ENCODE assay signal across 1 cellular context in the genomic region with DNA sequence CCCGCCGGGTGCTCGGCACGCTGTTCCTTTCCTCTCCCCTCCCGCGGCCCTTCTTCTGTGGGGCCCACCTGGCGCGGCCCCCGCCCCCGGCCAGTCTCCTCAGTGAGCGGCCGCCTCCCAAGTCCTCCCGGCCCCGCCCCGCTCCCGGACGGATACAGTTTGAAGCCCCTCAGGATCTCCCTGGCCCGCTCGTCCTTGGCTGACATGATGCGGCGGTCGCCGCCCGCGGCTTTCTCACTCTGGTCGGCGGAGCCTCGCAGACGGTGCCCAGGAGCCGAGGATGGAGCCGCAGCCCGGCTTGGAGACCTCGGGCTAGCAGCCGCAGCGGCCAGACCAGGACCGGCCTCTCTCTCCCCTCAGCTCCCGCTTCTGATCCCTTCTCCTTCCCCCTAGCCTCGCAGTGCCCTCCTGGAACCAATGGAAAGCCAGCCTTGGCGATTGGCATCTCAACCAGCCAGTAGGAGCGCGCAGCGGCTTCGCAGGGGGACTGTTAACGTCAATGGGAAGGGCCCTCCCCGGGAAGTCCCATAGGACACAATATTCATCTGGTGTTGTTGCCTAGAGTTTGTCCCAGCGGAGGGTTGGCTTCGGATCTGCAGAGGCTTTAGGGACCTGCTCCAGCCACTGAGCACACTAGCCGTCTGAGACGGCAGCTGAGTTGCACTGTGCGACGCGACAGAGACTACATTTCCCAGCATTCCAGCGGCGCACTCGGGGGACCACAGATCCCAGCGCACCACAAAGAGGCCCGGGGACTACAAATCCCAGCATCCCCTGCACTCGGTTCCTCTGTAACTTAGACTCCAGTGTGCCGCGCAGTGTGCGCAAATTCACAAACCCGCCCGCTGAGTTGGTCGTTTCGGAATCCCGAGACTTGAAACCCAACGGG.
TF ChIP-seq lines count a peak whose summit lies in the region.

Gene PDE6D (minus strand): TSS at position 374 of the 889 bp plus-strand sequence. CDS start 168 bp downstream, at position 206.

TF ChIP-seq in HepG2, 621 proteins besides CTCF, POLR2A, EP300 and RAD21 (continued from another document and continues in another):
- TF ChIP-seq PBX2 (CRISPR knock-in tag; IDR thresholded peaks at IDR 0.05) (peak; percentile 100), KAT2B (IDR thresholded peaks at IDR 0.05; ENCODE audit: borderline replicate concordance, low read depth, low read length) (no peak), HES4 (CRISPR knock-in tag; IDR thresholded peaks at IDR 0.05; ENCODE audit: borderline replicate concordance) (0 out of 2 replicates have a peak, but pooled peaks have one; percentile 53), PTBP1 (IDR thresholded peaks at IDR 0.05; ENCODE audit: low read depth, low read length, poor library complexity, severe bottlenecking) (no peak), SP2 (CRISPR knock-in tag; IDR thresholded peaks at IDR 0.05) (peak; percentile 100), ZBTB8A (CRISPR knock-in tag; IDR thresholded peaks at IDR 0.05; ENCODE audit: borderline replicate concordance, low read depth) (no peak), SIN3A (IDR thresholded peaks at IDR 0.05; ENCODE audit: borderline replicate concordance, low read depth, low read length) (peak; percentile 64), KLF11 (CRISPR knock-in tag; IDR thresholded peaks at IDR 0.05) (no peak), ZKSCAN1 (IDR thresholded peaks at IDR 0.05; ENCODE audit: low read length) (peak; percentile 56; the same call in 1 of the 2 replicates), KAT7 (CRISPR knock-in tag; IDR thresholded peaks at IDR 0.05; ENCODE audit: borderline replicate concordance) (peak; percentile 73; the same call in 1 of the 2 replicates), MATR3 (CRISPR knock-in tag; IDR thresholded peaks at IDR 0.05) (no peak), ZNF839 (CRISPR knock-in tag; IDR thresholded peaks at IDR 0.05; ENCODE audit: borderline replicate concordance) (0 out of 2 replicates have a peak, but pooled peaks have one; percentile 83), NR2F2 (IDR thresholded peaks at IDR 0.05; ENCODE audit: borderline replicate concordance, low read depth) (0 out of 2 replicates have a peak, but pooled peaks have one; percentile 32), FOXP1 (IDR thresholded peaks at IDR 0.05) (no peak), FOXP1 (CRISPR knock-in tag; IDR thresholded peaks at IDR 0.05) (no peak), ZSCAN29 (CRISPR knock-in tag; conservative IDR thresholded peaks at IDR 0.05) (no peak), ZNF792 (CRISPR knock-in tag; IDR thresholded peaks at IDR 0.05) (no peak), ZNF326 (CRISPR knock-in tag; IDR thresholded peaks at IDR 0.05; ENCODE audit: borderline replicate concordance) (no peak), HHEX (CRISPR knock-in tag; IDR thresholded peaks at IDR 0.05) (no peak), ELF4 (CRISPR knock-in tag; IDR thresholded peaks at IDR 0.05; ENCODE audit: borderline replicate concordance) (peak; percentile 90; the same call in 1 of the 2 replicates), ZNF652 (CRISPR knock-in tag; IDR thresholded peaks at IDR 0.05; ENCODE audit: borderline replicate concordance, low read depth) (no peak), ZNF225 (CRISPR knock-in tag; IDR thresholded peaks at IDR 0.05) (peak; percentile 89), RFXAP (CRISPR knock-in tag; IDR thresholded peaks at IDR 0.05; ENCODE audit: borderline replicate concordance) (peak; percentile 50; the same call in 1 of the 2 replicates), ZNF83 (CRISPR knock-in tag; IDR thresholded peaks at IDR 0.05; ENCODE audit: borderline replicate concordance) (no peak), SOX6 (IDR thresholded peaks at IDR 0.05) (no peak), SOX6 (CRISPR knock-in tag; IDR thresholded peaks at IDR 0.05) (peak; percentile 72), TEF (CRISPR knock-in tag; IDR thresholded peaks at IDR 0.05) (no peak), PRPF4 (IDR thresholded peaks at IDR 0.05; ENCODE audit: low read depth, low read length, poor library complexity, severe bottlenecking) (no peak), ZNF430 (CRISPR knock-in tag; IDR thresholded peaks at IDR 0.05) (peak; percentile 87), TCF7L2 (IDR thresholded peaks at IDR 0.05; ENCODE audit: low read depth, low read length) (no peak), CHCHD3 (CRISPR knock-in tag; IDR thresholded peaks at IDR 0.05) (no peak), CBX1 (IDR thresholded peaks at IDR 0.05; ENCODE audit: low read depth) (no peak), ZFYVE20 (CRISPR knock-in tag; IDR thresholded peaks at IDR 0.05; ENCODE audit: borderline replicate concordance, low read depth) (no peak), SIN3B (IDR thresholded peaks at IDR 0.05; ENCODE audit: low read length) (peak; percentile 41; the same call in 1 of the 2 replicates), ZNF747 (CRISPR knock-in tag; IDR thresholded peaks at IDR 0.05; ENCODE audit: borderline replicate concordance) (0 out of 2 replicates have a peak, but pooled peaks have one; percentile 3)
- TF ChIP-seq, protein P1, sequence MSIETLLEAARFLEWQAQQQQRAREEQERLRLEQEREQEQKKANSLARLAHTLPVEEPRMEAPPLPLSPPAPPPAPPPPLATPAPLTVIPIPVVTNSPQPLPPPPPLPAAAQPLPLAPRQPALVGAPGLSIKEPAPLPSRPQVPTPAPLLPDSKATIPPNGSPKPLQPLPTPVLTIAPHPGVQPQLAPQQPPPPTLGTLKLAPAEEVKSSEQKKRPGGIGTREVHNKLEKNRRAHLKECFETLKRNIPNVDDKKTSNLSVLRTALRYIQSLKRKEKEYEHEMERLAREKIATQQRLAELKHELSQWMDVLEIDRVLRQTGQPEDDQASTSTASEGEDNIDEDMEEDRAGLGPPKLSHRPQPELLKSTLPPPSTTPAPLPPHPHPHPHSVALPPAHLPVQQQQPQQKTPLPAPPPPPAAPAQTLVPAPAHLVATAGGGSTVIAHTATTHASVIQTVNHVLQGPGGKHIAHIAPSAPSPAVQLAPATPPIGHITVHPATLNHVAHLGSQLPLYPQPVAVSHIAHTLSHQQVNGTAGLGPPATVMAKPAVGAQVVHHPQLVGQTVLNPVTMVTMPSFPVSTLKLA (IDR thresholded peaks at IDR 0.05): no peak
- TF ChIP-seq, protein P2, sequence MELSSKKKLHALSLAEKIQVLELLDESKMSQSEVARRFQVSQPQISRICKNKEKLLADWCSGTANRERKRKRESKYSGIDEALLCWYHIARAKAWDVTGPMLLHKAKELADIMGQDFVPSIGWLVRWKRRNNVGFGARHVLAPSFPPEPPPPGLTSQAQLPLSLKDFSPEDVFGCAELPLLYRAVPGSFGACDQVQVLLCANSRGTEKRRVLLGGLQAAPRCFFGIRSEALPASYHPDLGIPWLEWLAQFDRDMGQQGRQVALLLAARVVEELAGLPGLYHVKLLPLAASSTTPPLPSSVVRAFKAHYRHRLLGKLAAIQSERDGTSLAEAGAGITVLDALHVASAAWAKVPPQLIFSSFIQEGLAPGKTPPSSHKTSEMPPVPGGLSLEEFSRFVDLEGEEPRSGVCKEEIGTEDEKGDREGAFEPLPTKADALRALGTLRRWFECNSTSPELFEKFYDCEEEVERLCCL (CRISPR knock-in tag; IDR thresholded peaks at IDR 0.05; ENCODE audit: borderline replicate concordance): no peak
- TF ChIP-seq, protein P3, sequence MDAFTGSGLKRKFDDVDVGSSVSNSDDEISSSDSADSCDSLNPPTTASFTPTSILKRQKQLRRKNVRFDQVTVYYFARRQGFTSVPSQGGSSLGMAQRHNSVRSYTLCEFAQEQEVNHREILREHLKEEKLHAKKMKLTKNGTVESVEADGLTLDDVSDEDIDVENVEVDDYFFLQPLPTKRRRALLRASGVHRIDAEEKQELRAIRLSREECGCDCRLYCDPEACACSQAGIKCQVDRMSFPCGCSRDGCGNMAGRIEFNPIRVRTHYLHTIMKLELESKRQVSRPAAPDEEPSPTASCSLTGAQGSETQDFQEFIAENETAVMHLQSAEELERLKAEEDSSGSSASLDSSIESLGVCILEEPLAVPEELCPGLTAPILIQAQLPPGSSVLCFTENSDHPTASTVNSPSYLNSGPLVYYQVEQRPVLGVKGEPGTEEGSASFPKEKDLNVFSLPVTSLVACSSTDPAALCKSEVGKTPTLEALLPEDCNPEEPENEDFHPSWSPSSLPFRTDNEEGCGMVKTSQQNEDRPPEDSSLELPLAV (CRISPR knock-in tag; conservative IDR thresholded peaks at IDR 0.05; ENCODE audit: low read depth): no peak
- TF ChIP-seq, protein P4, sequence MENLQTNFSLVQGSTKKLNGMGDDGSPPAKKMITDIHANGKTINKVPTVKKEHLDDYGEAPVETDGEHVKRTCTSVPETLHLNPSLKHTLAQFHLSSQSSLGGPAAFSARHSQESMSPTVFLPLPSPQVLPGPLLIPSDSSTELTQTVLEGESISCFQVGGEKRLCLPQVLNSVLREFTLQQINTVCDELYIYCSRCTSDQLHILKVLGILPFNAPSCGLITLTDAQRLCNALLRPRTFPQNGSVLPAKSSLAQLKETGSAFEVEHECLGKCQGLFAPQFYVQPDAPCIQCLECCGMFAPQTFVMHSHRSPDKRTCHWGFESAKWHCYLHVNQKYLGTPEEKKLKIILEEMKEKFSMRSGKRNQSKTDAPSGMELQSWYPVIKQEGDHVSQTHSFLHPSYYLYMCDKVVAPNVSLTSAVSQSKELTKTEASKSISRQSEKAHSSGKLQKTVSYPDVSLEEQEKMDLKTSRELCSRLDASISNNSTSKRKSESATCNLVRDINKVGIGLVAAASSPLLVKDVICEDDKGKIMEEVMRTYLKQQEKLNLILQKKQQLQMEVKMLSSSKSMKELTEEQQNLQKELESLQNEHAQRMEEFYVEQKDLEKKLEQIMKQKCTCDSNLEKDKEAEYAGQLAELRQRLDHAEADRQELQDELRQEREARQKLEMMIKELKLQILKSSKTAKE (CRISPR knock-in tag; IDR thresholded peaks at IDR 0.05; ENCODE audit: borderline replicate concordance): no peak
- TF ChIP-seq, protein P5, sequence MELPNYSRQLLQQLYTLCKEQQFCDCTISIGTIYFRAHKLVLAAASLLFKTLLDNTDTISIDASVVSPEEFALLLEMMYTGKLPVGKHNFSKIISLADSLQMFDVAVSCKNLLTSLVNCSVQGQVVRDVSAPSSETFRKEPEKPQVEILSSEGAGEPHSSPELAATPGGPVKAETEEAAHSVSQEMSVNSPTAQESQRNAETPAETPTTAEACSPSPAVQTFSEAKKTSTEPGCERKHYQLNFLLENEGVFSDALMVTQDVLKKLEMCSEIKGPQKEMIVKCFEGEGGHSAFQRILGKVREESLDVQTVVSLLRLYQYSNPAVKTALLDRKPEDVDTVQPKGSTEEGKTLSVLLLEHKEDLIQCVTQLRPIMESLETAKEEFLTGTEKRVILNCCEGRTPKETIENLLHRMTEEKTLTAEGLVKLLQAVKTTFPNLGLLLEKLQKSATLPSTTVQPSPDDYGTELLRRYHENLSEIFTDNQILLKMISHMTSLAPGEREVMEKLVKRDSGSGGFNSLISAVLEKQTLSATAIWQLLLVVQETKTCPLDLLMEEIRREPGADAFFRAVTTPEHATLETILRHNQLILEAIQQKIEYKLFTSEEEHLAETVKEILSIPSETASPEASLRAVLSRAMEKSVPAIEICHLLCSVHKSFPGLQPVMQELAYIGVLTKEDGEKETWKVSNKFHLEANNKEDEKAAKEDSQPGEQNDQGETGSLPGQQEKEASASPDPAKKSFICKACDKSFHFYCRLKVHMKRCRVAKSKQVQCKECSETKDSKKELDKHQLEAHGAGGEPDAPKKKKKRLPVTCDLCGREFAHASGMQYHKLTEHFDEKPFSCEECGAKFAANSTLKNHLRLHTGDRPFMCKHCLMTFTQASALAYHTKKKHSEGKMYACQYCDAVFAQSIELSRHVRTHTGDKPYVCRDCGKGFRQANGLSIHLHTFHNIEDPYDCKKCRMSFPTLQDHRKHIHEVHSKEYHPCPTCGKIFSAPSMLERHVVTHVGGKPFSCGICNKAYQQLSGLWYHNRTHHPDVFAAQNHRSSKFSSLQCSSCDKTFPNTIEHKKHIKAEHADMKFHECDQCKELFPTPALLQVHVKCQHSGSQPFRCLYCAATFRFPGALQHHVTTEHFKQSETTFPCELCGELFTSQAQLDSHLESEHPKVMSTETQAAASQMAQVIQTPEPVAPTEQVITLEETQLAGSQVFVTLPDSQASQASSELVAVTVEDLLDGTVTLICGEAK (IDR thresholded peaks at IDR 0.05): peak; percentile 33
- TF ChIP-seq, protein P5 (CRISPR knock-in tag; IDR thresholded peaks at IDR 0.05): peak; percentile 88
- TF ChIP-seq, protein P6, sequence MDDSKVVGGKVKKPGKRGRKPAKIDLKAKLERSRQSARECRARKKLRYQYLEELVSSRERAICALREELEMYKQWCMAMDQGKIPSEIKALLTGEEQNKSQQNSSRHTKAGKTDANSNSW (CRISPR knock-in tag; IDR thresholded peaks at IDR 0.05; ENCODE audit: borderline replicate concordance): no peak
